Comparison of ENCODE assay signal across 38 cellular contexts in genomic region chr2:192876698-192877097, GRCh38.
"Had no signal": no experiment of that assay in that cellular context is flagged by ENCODE, and none has a peak within 500 bp of the region (broad histone marks: within the 10 kb centered on the region; RNA-seq: fewer than 3 reads in every experiment).

No MANE protein-coding gene starts in this region.

- ATAC-seq: activated naive CD4-positive, alpha-beta T cell treated with anti-CD3 and anti-CD28 coated beads, Interleukin-2, amount 50 U/mL, for 72 hours; activated naive CD8-positive, alpha-beta T cell treated with anti-CD3 and anti-CD28 coated beads, Interleukin-2, amount 50 U/mL, for 24 hours; activated T-cell treated with anti-CD3 and anti-CD28 coated beads, Interleukin-2, amount 50 U/mL, for 4 hours; activated T-cell treated with anti-CD3 and anti-CD28 coated beads, Interleukin-2, amount 50 U/mL, for 72 hours; activated T-helper 17 cell treated with anti-CD3 and anti-CD28 coated beads, Interleukin-2, amount 50 U/mL, for 72 hours; body of pancreas had no signal

- H3K36me3 ChIP-seq: adrenal gland, ascending aorta, brain microvascular endothelial cell, breast epithelium, cardiac muscle cell had no signal

- H3K4me1 Mint-ChIP-seq: activated naive CD4-positive, alpha-beta T cell treated with anti-CD3 and anti-CD28 coated beads, Interleukin-2, amount 10 ng/mL, durations not matched to agents 7 days and 5 days; activated naive CD4-positive, alpha-beta T cell treated with anti-CD3 and anti-CD28 coated beads, Interleukin-2, amount 50 U/mL, for 24 hours; activated naive CD8-positive, alpha-beta T cell treated with anti-CD3 and anti-CD28 coated beads for 36 hours; activated naive CD8-positive, alpha-beta T cell treated with anti-CD3 and anti-CD28 coated beads, Interleukin-2, amount 10 ng/mL, durations not matched to agents 7 days and 5 days; activated naive CD8-positive, alpha-beta T cell treated with anti-CD3 and anti-CD28 coated beads, Interleukin-2, amount 50 U/mL, for 24 hours; activated T-helper 17 cell treated with anti-CD3 and anti-CD28 coated beads, Interleukin-2, amount 50 U/mL, for 72 hours; central memory CD8-positive, alpha-beta T cell had no signal

- DNase-seq: activated effector memory CD4-positive, alpha-beta T cell treated with anti-CD3 and anti-CD28 coated beads, Interleukin-2, amount 50 U/mL, for 16 hours; activated effector memory CD4-positive, alpha-beta T cell treated with Interleukin-2 at 50 U/mL for 16 hours; activated gamma-delta T cell; activated gamma-delta T cell treated with Interleukin-2 at 50 U/mL for 16 hours; activated naive CD4-positive, alpha-beta T cell; activated naive CD4-positive, alpha-beta T cell treated with anti-CD3 and anti-CD28 coated beads for 36 hours; activated naive CD4-positive, alpha-beta T cell treated with anti-CD3 and anti-CD28 coated beads, Interleukin-2, amount 10 ng/mL, durations not matched to agents 7 days and 5 days; activated naive CD4-positive, alpha-beta T cell treated with anti-CD3 and anti-CD28 coated beads, Interleukin-2, amount 50 U/mL, for 16 hours; activated naive CD4-positive, alpha-beta T cell treated with Interleukin-2 at 50 U/mL for 16 hours; activated naive CD8-positive, alpha-beta T cell treated with anti-CD3 and anti-CD28 coated beads for 36 hours; activated naive CD8-positive, alpha-beta T cell treated with anti-CD3 and anti-CD28 coated beads, Interleukin-2, amount 10 ng/mL, durations not matched to agents 7 days and 5 days; activated naive CD8-positive, alpha-beta T cell treated with anti-CD3 and anti-CD28 coated beads, Interleukin-2, amount 50 U/mL, for 24 hours; activated T-cell treated with anti-CD3 and anti-CD28 coated beads, Interleukin-2, amount 50 U/mL, for 1 hour; activated T-cell treated with anti-CD3 and anti-CD28 coated beads, Interleukin-2, amount 50 U/mL, for 24 hours; activated T-cell treated with anti-CD3 and anti-CD28 coated beads, Interleukin-2, amount 50 U/mL, for 4 hours; activated T-cell treated with anti-CD3 and anti-CD28 coated beads, Interleukin-2, amount 50 U/mL, for 48 hours; activated T-cell treated with anti-CD3 and anti-CD28 coated beads, Interleukin-2, amount 50 U/mL, for 72 hours; adrenal gland; amniotic stem cell; amygdala; anterior cingulate cortex; aorta; body of pancreas; brain microvascular endothelial cell; caudate nucleus; central memory CD4-positive, alpha-beta T cell; cerebellar nuclear complex had no signal

- H3K9me3 Mint-ChIP-seq: activated naive CD4-positive, alpha-beta T cell treated with anti-CD3 and anti-CD28 coated beads for 36 hours; activated naive CD4-positive, alpha-beta T cell treated with anti-CD3 and anti-CD28 coated beads, Interleukin-2, amount 10 ng/mL, durations not matched to agents 7 days and 5 days; activated naive CD4-positive, alpha-beta T cell treated with anti-CD3 and anti-CD28 coated beads, Interleukin-2, amount 50 U/mL, for 24 hours; activated naive CD8-positive, alpha-beta T cell treated with anti-CD3 and anti-CD28 coated beads for 36 hours; activated naive CD8-positive, alpha-beta T cell treated with anti-CD3 and anti-CD28 coated beads, Interleukin-2, amount 10 ng/mL, durations not matched to agents 7 days and 5 days; activated naive CD8-positive, alpha-beta T cell treated with anti-CD3 and anti-CD28 coated beads, Interleukin-2, amount 50 U/mL, for 24 hours; activated T-cell treated with anti-CD3 and anti-CD28 coated beads, Interleukin-2, amount 50 U/mL, for 24 hours; activated T-cell treated with anti-CD3 and anti-CD28 coated beads, Interleukin-2, amount 50 U/mL, for 4 hours; activated T-helper 1 cell treated with anti-CD3 and anti-CD28 coated beads, Interleukin-12 subunit alpha, Interleukin-12 subunit beta, Interleukin-2, Interleukin-4 antibody, amounts not matched to agents 30 ng/mL and 10 ng/mL and 1 ng/mL, durations not matched to agents 14 hours and 24 hours and 36 hours; activated T-helper 2 cell treated with anti-CD3 and anti-CD28 coated beads, Interferon-gamma antibody, Interleukin-2, Interleukin-4, amounts not matched to agents 10 μg/mL and 5 μg/mL and 100 μg/mL, durations not matched to agents 14 hours and 24 hours and 36 hours; brain had no signal

- H3K9me3 ChIP-seq: adrenal gland, ascending aorta, body of pancreas, breast epithelium had no signal

- H3K4me1 ChIP-seq: adrenal gland, ascending aorta, body of pancreas, breast epithelium had no signal

- H3K27ac Mint-ChIP-seq: activated naive CD4-positive, alpha-beta T cell treated with anti-CD3 and anti-CD28 coated beads for 36 hours; activated naive CD4-positive, alpha-beta T cell treated with anti-CD3 and anti-CD28 coated beads, Interleukin-2, amount 10 ng/mL, durations not matched to agents 7 days and 5 days; activated naive CD4-positive, alpha-beta T cell treated with anti-CD3 and anti-CD28 coated beads, Interleukin-2, amount 50 U/mL, for 24 hours; activated naive CD4-positive, alpha-beta T cell treated with anti-CD3 and anti-CD28 coated beads, Interleukin-2, amount 50 U/mL, for 72 hours; activated naive CD8-positive, alpha-beta T cell; activated naive CD8-positive, alpha-beta T cell treated with anti-CD3 and anti-CD28 coated beads for 36 hours; activated naive CD8-positive, alpha-beta T cell treated with anti-CD3 and anti-CD28 coated beads, Interleukin-2, amount 10 ng/mL, durations not matched to agents 7 days and 5 days; activated naive CD8-positive, alpha-beta T cell treated with anti-CD3 and anti-CD28 coated beads, Interleukin-2, amount 50 U/mL, for 24 hours; activated T-cell treated with anti-CD3 and anti-CD28 coated beads, Interleukin-2, amount 50 U/mL, for 24 hours; activated T-cell treated with anti-CD3 and anti-CD28 coated beads, Interleukin-2, amount 50 U/mL, for 72 hours; activated T-helper 1 cell treated with anti-CD3 and anti-CD28 coated beads, Interleukin-12 subunit alpha, Interleukin-12 subunit beta, Interleukin-2, Interleukin-4 antibody, amounts not matched to agents 30 ng/mL and 10 ng/mL and 1 ng/mL, durations not matched to agents 14 hours and 24 hours and 36 hours; activated T-helper 17 cell treated with anti-CD3 and anti-CD28 coated beads, Interleukin-2, amount 50 U/mL, for 72 hours; activated T-helper 2 cell treated with anti-CD3 and anti-CD28 coated beads, Interferon-gamma antibody, Interleukin-2, Interleukin-4, amounts not matched to agents 10 μg/mL and 5 μg/mL and 100 μg/mL, durations not matched to agents 14 hours and 24 hours and 36 hours; brain had no signal

- H3K27me3 ChIP-seq: adrenal gland, ascending aorta, body of pancreas, brain microvascular endothelial cell, breast epithelium, cardiac muscle cell had no signal

- H3K4me3 Mint-ChIP-seq: activated naive CD4-positive, alpha-beta T cell treated with anti-CD3 and anti-CD28 coated beads for 36 hours; activated naive CD4-positive, alpha-beta T cell treated with anti-CD3 and anti-CD28 coated beads, Interleukin-2, amount 10 ng/mL, durations not matched to agents 7 days and 5 days; activated naive CD4-positive, alpha-beta T cell treated with anti-CD3 and anti-CD28 coated beads, Interleukin-2, amount 50 U/mL, for 24 hours; activated naive CD8-positive, alpha-beta T cell; activated naive CD8-positive, alpha-beta T cell treated with anti-CD3 and anti-CD28 coated beads for 36 hours; activated naive CD8-positive, alpha-beta T cell treated with anti-CD3 and anti-CD28 coated beads, Interleukin-2, amount 10 ng/mL, durations not matched to agents 7 days and 5 days; activated naive CD8-positive, alpha-beta T cell treated with anti-CD3 and anti-CD28 coated beads, Interleukin-2, amount 50 U/mL, for 24 hours; activated T-cell treated with anti-CD3 and anti-CD28 coated beads, Interleukin-2, amount 50 U/mL, for 24 hours; activated T-cell treated with anti-CD3 and anti-CD28 coated beads, Interleukin-2, amount 50 U/mL, for 4 hours; activated T-cell treated with anti-CD3 and anti-CD28 coated beads, Interleukin-2, amount 50 U/mL, for 72 hours; activated T-helper 1 cell treated with anti-CD3 and anti-CD28 coated beads, Interleukin-12 subunit alpha, Interleukin-12 subunit beta, Interleukin-2, Interleukin-4 antibody, amounts not matched to agents 30 ng/mL and 10 ng/mL and 1 ng/mL, durations not matched to agents 14 hours and 24 hours and 36 hours; activated T-helper 17 cell treated with anti-CD3 and anti-CD28 coated beads, Interleukin-2, amount 50 U/mL, for 72 hours; brain; central memory CD8-positive, alpha-beta T cell had no signal

- H3K27me3 Mint-ChIP-seq: activated naive CD4-positive, alpha-beta T cell treated with anti-CD3 and anti-CD28 coated beads, Interleukin-2, amount 10 ng/mL, durations not matched to agents 7 days and 5 days; activated naive CD4-positive, alpha-beta T cell treated with anti-CD3 and anti-CD28 coated beads, Interleukin-2, amount 50 U/mL, for 24 hours; activated naive CD8-positive, alpha-beta T cell; activated naive CD8-positive, alpha-beta T cell treated with anti-CD3 and anti-CD28 coated beads for 36 hours; activated naive CD8-positive, alpha-beta T cell treated with anti-CD3 and anti-CD28 coated beads, Interleukin-2, amount 10 ng/mL, durations not matched to agents 7 days and 5 days; activated naive CD8-positive, alpha-beta T cell treated with anti-CD3 and anti-CD28 coated beads, Interleukin-2, amount 50 U/mL, for 24 hours; activated T-cell treated with anti-CD3 and anti-CD28 coated beads, Interleukin-2, amount 50 U/mL, for 24 hours; activated T-helper 17 cell treated with anti-CD3 and anti-CD28 coated beads, Interleukin-2, amount 50 U/mL, for 72 hours; brain; central memory CD8-positive, alpha-beta T cell had no signal

- H3K36me3 Mint-ChIP-seq: activated naive CD4-positive, alpha-beta T cell treated with anti-CD3 and anti-CD28 coated beads, Interleukin-2, amount 10 ng/mL, durations not matched to agents 7 days and 5 days; activated naive CD4-positive, alpha-beta T cell treated with anti-CD3 and anti-CD28 coated beads, Interleukin-2, amount 50 U/mL, for 24 hours; activated naive CD4-positive, alpha-beta T cell treated with anti-CD3 and anti-CD28 coated beads, Interleukin-2, amount 50 U/mL, for 72 hours; activated naive CD8-positive, alpha-beta T cell; activated naive CD8-positive, alpha-beta T cell treated with anti-CD3 and anti-CD28 coated beads for 36 hours; activated naive CD8-positive, alpha-beta T cell treated with anti-CD3 and anti-CD28 coated beads, Interleukin-2, amount 10 ng/mL, durations not matched to agents 7 days and 5 days; brain had no signal

- H3K27ac ChIP-seq: adrenal gland, ascending aorta, body of pancreas, brain microvascular endothelial cell, breast epithelium, cardiac muscle cell had no signal

- H3K4me3 ChIP-seq: adrenal gland, ascending aorta, body of pancreas, breast epithelium, cardiac muscle cell had no signal
